In the genomic region with DNA sequence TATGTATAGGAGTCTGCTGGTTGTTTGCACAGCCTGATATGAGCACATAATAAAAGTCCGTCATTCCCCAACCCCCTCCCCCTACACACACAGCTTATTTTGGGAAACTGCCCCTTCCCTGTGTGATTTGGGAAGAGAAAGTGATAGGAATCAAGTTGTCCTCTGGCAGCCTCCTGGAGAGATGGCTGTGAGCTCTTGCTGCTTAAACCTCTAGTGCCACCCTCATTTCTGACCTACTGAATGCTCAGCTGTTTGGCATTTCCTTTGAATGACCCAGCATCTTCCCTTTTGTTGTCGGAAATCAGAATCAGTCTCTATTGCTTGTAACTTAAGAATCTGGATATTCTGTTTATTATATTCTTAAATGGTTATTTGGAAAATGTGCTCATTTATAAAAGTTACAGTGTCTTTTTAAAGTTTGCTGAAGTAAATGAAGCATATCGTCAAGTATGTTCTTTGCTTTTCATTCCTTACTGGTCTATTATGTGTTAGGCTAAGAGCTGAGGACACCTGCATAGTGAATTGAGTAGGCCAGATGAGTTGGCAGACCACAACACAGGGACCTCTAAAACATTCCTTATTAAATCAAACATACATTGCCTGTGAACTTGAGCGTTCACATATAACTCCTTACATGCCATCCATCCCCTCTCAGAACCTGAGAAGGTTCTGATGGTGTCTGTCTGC, we compare ENCODE assay signal across 1 cellular context.
TF ChIP-seq lines count a peak whose summit lies in the region.

No MANE protein-coding gene starts in this region.

TF ChIP-seq in GM23338, 12 proteins besides CTCF, POLR2A, EP300 and RAD21 (continued from another document):
- TF ChIP-seq, protein P1, sequence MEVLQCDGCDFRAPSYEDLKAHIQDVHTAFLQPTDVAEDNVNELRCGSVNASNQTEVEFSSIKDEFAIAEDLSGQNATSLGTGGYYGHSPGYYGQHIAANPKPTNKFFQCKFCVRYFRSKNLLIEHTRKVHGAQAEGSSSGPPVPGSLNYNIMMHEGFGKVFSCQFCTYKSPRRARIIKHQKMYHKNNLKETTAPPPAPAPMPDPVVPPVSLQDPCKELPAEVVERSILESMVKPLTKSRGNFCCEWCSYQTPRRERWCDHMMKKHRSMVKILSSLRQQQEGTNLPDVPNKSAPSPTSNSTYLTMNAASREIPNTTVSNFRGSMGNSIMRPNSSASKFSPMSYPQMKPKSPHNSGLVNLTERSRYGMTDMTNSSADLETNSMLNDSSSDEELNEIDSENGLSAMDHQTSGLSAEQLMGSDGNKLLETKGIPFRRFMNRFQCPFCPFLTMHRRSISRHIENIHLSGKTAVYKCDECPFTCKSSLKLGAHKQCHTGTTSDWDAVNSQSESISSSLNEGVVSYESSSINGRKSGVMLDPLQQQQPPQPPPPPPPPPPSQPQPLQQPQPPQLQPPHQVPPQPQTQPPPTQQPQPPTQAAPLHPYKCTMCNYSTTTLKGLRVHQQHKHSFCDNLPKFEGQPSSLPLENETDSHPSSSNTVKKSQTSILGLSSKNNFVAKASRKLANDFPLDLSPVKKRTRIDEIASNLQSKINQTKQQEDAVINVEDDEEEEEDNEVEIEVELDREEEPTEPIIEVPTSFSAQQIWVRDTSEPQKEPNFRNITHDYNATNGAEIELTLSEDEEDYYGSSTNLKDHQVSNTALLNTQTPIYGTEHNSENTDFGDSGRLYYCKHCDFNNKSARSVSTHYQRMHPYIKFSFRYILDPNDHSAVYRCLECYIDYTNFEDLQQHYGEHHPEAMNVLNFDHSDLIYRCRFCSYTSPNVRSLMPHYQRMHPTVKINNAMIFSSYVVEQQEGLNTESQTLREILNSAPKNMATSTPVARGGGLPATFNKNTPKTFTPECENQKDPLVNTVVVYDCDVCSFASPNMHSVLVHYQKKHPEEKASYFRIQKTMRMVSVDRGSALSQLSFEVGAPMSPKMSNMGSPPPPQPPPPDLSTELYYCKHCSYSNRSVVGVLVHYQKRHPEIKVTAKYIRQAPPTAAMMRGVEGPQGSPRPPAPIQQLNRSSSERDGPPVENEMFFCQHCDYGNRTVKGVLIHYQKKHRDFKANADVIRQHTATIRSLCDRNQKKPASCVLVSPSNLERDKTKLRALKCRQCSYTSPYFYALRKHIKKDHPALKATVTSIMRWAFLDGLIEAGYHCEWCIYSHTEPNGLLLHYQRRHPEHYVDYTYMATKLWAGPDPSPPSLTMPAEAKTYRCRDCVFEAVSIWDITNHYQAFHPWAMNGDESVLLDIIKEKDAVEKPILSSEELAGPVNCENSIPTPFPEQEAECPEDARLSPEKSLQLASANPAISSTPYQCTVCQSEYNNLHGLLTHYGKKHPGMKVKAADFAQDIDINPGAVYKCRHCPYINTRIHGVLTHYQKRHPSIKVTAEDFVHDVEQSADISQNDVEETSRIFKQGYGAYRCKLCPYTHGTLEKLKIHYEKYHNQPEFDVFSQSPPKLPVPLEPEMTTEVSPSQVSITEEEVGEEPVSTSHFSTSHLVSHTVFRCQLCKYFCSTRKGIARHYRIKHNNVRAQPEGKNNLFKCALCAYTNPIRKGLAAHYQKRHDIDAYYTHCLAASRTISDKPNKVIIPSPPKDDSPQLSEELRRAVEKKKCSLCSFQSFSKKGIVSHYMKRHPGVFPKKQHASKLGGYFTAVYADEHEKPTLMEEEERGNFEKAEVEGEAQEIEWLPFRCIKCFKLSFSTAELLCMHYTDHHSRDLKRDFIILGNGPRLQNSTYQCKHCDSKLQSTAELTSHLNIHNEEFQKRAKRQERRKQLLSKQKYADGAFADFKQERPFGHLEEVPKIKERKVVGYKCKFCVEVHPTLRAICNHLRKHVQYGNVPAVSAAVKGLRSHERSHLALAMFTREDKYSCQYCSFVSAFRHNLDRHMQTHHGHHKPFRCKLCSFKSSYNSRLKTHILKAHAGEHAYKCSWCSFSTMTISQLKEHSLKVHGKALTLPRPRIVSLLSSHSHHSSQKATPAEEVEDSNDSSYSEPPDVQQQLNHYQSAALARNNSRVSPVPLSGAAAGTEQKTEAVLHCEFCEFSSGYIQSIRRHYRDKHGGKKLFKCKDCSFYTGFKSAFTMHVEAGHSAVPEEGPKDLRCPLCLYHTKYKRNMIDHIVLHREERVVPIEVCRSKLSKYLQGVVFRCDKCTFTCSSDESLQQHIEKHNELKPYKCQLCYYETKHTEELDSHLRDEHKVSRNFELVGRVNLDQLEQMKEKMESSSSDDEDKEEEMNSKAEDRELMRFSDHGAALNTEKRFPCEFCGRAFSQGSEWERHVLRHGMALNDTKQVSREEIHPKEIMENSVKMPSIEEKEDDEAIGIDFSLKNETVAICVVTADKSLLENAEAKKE (CRISPR knock-in tag; IDR thresholded peaks at IDR 0.05), result no peak
